ENCODE assay signal across 8 cellular contexts in the genomic region with DNA sequence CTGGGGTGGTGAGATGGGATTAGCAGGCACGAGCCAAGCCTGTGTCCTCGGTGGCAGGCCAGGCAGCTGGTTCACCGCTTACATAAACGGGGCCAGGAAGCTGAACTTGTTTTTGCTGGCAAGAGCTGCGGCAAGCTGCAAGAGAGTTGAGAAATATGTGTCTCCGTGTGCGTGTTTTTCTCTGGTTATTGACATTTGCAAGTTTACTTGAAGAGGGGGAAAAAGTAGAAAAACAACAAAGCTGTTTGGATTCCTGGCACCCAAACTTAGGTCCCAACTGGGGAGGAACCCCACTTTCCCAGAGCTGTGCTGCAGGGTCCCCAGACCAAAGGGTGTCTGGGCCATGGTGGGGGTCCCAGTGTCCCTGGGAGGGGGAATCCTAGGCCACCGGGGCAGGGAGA. TPM values are rescaled to one million over a fixed set of nuclear protein-coding genes. Genes with fewer than 3 reads are reported as not detected.
DNase-seq lines count a peak whose midpoint lies in the region; ATAC-seq and TF ChIP-seq lines count a peak whose summit lies in the region.

No MANE protein-coding gene starts in this region.

- H3K27ac Mint-ChIP-seq in nephron (peak overlapping the region; percentile 67 to 77 (median 72)), type B pancreatic cell (no peak overlapping the region)

- H3K9me3 Mint-ChIP-seq in nephron (no peaks in the 10 kb centered on the region), type B pancreatic cell (no peaks in the 10 kb centered on the region)

- H3K36me3 Mint-ChIP-seq in nephron (ENCODE audit: low read depth) (no peaks in the 10 kb centered on the region), type B pancreatic cell (no peaks in the 10 kb centered on the region)

- peak; percentile 50 for ATAC-seq in esophagus mucosa

- H3K4me3 Mint-ChIP-seq in nephron, result peak overlapping the region in 1 of 3 experiments; percentile 27
- H3K4me3 Mint-ChIP-seq in type B pancreatic cell, result no peak overlapping the region

- DNase-seq in SKM-1 treated with dmso at 0.1 percent for 144 hours (lab: John Stamatoyannopoulos, UW; ENCODE audit: unreplicated experiment) (peak; percentile 38), SKM-1 (lab: John Stamatoyannopoulos, UW; ENCODE audit: unreplicated experiment) (no peak), NCI-H526 treated with DMSO at 0.1 percent for 48 hours (lab: John Stamatoyannopoulos, UW) (no peak), OCI-M1 (lab: John Stamatoyannopoulos, UW) (no peak), type B pancreatic cell (ENCODE audit: extremely low spot score, unreplicated experiment) (no peak)

- TF ChIP-seq CTCF in WI38 (IDR thresholded peaks at IDR 0.05; ENCODE audit: low read depth, low read length) (no peak), nephron (IDR thresholded peaks at IDR 0.05; ENCODE audit: unreplicated experiment in 3 of 3) (no peak), type B pancreatic cell (conservative IDR thresholded peaks at IDR 0.05) (no peak)

- H3K27me3 Mint-ChIP-seq in nephron (ENCODE audit: low read depth), result peaks cover 4% of the 10 kb centered on the region
- H3K27me3 Mint-ChIP-seq in type B pancreatic cell, result no peaks in the 10 kb centered on the region

- H3K4me1 Mint-ChIP-seq in nephron, result peaks cover 53% of the 10 kb centered on the region
- H3K4me1 Mint-ChIP-seq in type B pancreatic cell (ENCODE audit: unreplicated experiment), result peaks cover 26% of the 10 kb centered on the region

- H3K4me3 ChIP-seq in WI38 (ENCODE audit: low read depth, low read length), result peak overlapping the region; percentile 29

RNA-seq across cellular contexts. Expression of a gene that starts 14.5 kb away (rescaled TPM):
- total RNA-seq in esophagus mucosa (6.1 TPM), type B pancreatic cell (ENCODE audit: low replicate concordance) (7.8 and 12.5 TPM in 2 replicates)
